In the genomic region with DNA sequence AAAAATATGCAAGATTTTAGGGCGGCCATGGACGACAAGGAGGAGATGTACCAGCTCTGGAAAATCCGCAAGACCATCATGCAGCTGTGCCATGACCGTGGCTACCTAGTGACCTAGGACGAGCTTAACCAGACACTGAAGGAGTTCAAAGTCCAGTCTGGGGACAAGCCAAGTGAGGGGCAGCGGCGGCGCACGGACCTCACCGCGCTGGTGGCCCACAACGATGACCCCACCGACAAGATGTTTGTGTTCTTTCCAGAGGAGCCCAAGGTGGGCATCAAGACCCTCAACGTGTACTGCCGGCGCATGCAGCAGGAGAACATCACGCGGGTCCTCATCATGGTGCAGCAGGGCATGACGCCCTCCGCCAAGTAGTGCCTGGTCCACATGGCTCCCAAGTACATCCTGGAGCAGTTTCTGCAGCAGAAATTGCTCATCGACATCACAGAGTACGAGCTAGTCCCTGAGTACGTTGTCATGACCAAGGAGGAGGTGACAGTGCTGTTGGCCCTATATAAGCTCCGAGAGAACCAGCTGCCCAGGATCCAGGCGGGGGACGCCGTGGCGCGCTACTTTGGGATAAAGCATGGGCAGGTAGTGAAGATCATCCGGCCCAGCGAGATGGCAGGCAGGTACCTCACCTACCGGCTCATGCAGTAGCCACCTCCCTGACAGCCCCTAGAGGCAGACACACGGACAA, we compare ENCODE assay signal across 24 cellular contexts. TPM values are rescaled to one million over a fixed set of nuclear protein-coding genes. Genes with fewer than 3 reads are reported as not detected.
DNase-seq lines count a peak whose midpoint lies in the region; ATAC-seq and TF ChIP-seq lines count a peak whose summit lies in the region.
"Had no signal": no experiment of that assay in that cellular context is flagged by ENCODE, and none has a peak within 500 bp of the region (broad histone marks: within the 10 kb centered on the region; RNA-seq: fewer than 3 reads in every experiment).

No MANE protein-coding gene starts in this region.

- H3K79me2 ChIP-seq in trophoblast cell (ENCODE audit: control insufficient read depth, insufficient read depth, low read length, poor library complexity) (no peaks in the 10 kb centered on the region), hepatocyte (no peaks in the 10 kb centered on the region)

- H3K36me3 Mint-ChIP-seq in glutamatergic neuron (ENCODE audit: unreplicated experiment) (peaks cover 16% of the 10 kb centered on the region), MCF 10A (ENCODE audit: insufficient read depth, unreplicated experiment) (no peaks in the 10 kb centered on the region)
- H3K36me3 Mint-ChIP-seq: CD8-positive, alpha-beta memory T cell had no signal

- CTCF ChIA-PET in MCF 10A (lab: Yijun Ruan, JAX) = no interaction called here

- no TSS peak for BruUV-seq in MCF 10A (replicated peaks; lab: Mats Ljungman, UMichigan)

- peaks cover 17 to 22% of the 10 kb centered on the region in 2 donors for H3K9me3 Mint-ChIP-seq in stimulated activated naive CD8-positive, alpha-beta T cell treated with anti-CD3 and anti-CD28 coated beads, Interleukin-15, amount 100 ng/mL, for 72 hours
- peaks cover 6% of the 10 kb centered on the region for H3K9me3 Mint-ChIP-seq in glutamatergic neuron (ENCODE audit: unreplicated experiment)
- no peaks in the 10 kb centered on the region for H3K9me3 Mint-ChIP-seq in MCF 10A (ENCODE audit: unreplicated experiment)

- no peaks in the 10 kb centered on the region for H3K36me3 ChIP-seq in lung (ENCODE audit: control insufficient read depth in 2 of 2, insufficient read depth in 2 of 2, low read length in 2 of 2)
- no peaks in the 10 kb centered on the region for H3K36me3 ChIP-seq in trophoblast cell (ENCODE audit: control insufficient read depth in 1 of 2, insufficient read depth in 2 of 2, low read length in 2 of 2)
- H3K36me3 ChIP-seq in hepatocyte (replicated peaks; ENCODE audit: insufficient read depth, low read depth) = no peaks in the 10 kb centered on the region
- H3K36me3 ChIP-seq: BE2C; BLaER1 treated with 17β-estradiol and CSF1 and Interleukin-3, amounts not matched to agents 10 nM and 100 nM; HAP-1 had no signal

- DNase-seq in stimulated activated naive CD8-positive, alpha-beta T cell treated with anti-CD3 and anti-CD28 coated beads, Interleukin-15, amount 100 ng/mL, for 72 hours = no peak
- no peak for DNase-seq in stimulated activated naive CD8-positive, alpha-beta T cell treated with anti-CD3 and anti-CD28 coated beads, Interleukin-15, Interleukin-2, amounts not matched to agents 100 U/mL and 50 U/mL, for 24 hours
- no peak for DNase-seq in lung (ENCODE audit: low spot score)
- DNase-seq in trophoblast cell = no peak
- no peak for DNase-seq in glutamatergic neuron
- DNase-seq in hepatocyte (ENCODE audit: low spot score) = no peak
- DNase-seq in MCF 10A (ENCODE audit: unreplicated experiment) = no peak
- DNase-seq: 8988T; ACHN; AML-193; BE2C; CD4-positive, alpha-beta T cell; CD8-positive, alpha-beta memory T cell; DMS 273 treated with DMSO at 0.1 percent for 48 hours; DMS79; EL; GDM1; GOT3; HFFc6 had no signal

- H2AFZ ChIP-seq in trophoblast cell (ENCODE audit: insufficient read depth, low read length, poor library complexity) (no peak overlapping the region), hepatocyte (no peak overlapping the region)

- no peaks in the 10 kb centered on the region for H3K79me1 ChIP-seq in trophoblast cell (ENCODE audit: low read length)

- no peaks in the 10 kb centered on the region for H3K4me1 Mint-ChIP-seq in stimulated activated naive CD8-positive, alpha-beta T cell treated with anti-CD3 and anti-CD28 coated beads, Interleukin-15, amount 100 ng/mL, for 72 hours
- peaks cover 6% of the 10 kb centered on the region for H3K4me1 Mint-ChIP-seq in glutamatergic neuron (ENCODE audit: low read depth, unreplicated experiment)
- no peaks in the 10 kb centered on the region for H3K4me1 Mint-ChIP-seq in MCF 10A (ENCODE audit: insufficient read depth, unreplicated experiment)
- H3K4me1 Mint-ChIP-seq: CD8-positive, alpha-beta memory T cell had no signal

- H3K9ac ChIP-seq in trophoblast cell (ENCODE audit: low read length) = no peak overlapping the region
- H3K9ac ChIP-seq: BLaER1 treated with 17β-estradiol and CSF1 and Interleukin-3, amounts not matched to agents 10 nM and 100 nM had no signal

- no peak overlapping the region for H3K14ac ChIP-seq in trophoblast cell (ENCODE audit: low read length)

- no peak overlapping the region for H4K91ac ChIP-seq in trophoblast cell (ENCODE audit: low read depth, low read length)

- H2AK5ac ChIP-seq in trophoblast cell (ENCODE audit: low read length) = no peak overlapping the region

- H4K12ac ChIP-seq in trophoblast cell (ENCODE audit: low read depth, low read length) = no peak overlapping the region

- no peak overlapping the region for H3K4ac ChIP-seq in trophoblast cell (ENCODE audit: low read depth, low read length)

- H4K20me1 ChIP-seq in hepatocyte (ENCODE audit: insufficient read depth, poor library complexity, severe bottlenecking) = no peaks in the 10 kb centered on the region
- H4K20me1 ChIP-seq: BLaER1 treated with 17β-estradiol and CSF1 and Interleukin-3, amounts not matched to agents 10 nM and 100 nM had no signal

- H3K27me3 ChIP-seq in lung (ENCODE audit: control insufficient read depth, insufficient read depth) = no peaks in the 10 kb centered on the region
- no peaks in the 10 kb centered on the region for H3K27me3 ChIP-seq in trophoblast cell (ENCODE audit: insufficient read depth, low read length)
- H3K27me3 ChIP-seq in hepatocyte = no peaks in the 10 kb centered on the region
- H3K27me3 ChIP-seq: BLaER1 treated with 17β-estradiol and CSF1 and Interleukin-3, amounts not matched to agents 10 nM and 100 nM had no signal

- no peak overlapping the region for H4K8ac ChIP-seq in trophoblast cell (ENCODE audit: low read depth, low read length)

- no peak for TF ChIP-seq CTCF in lung (IDR thresholded peaks at IDR 0.05; ENCODE audit: control extremely low read depth, extremely low read depth)
- TF ChIP-seq CTCF in glutamatergic neuron (IDR thresholded peaks at IDR 0.05; ENCODE audit: partially characterized antibody, unreplicated experiment) = no peak
- TF ChIP-seq CTCF in hepatocyte (IDR thresholded peaks at IDR 0.05; ENCODE audit: poor library complexity) = no peak
- TF ChIP-seq CTCF in MCF 10A (IDR thresholded peaks at IDR 0.05; ENCODE audit: unreplicated experiment) = no peak

- no peaks in the 10 kb centered on the region for H3K27me3 Mint-ChIP-seq in stimulated activated naive CD8-positive, alpha-beta T cell treated with anti-CD3 and anti-CD28 coated beads, Interleukin-15, amount 100 ng/mL, for 72 hours
- H3K27me3 Mint-ChIP-seq in glutamatergic neuron (ENCODE audit: unreplicated experiment) = peaks cover 2% of the 10 kb centered on the region
- H3K27me3 Mint-ChIP-seq in MCF 10A (ENCODE audit: insufficient read depth, unreplicated experiment) = no peaks in the 10 kb centered on the region

- peak; percentile 33 for ATAC-seq in stimulated activated naive CD8-positive, alpha-beta T cell treated with anti-CD3 and anti-CD28 coated beads, Interleukin-15, amount 100 ng/mL, for 72 hours
- no peak for ATAC-seq in stimulated activated naive CD8-positive, alpha-beta T cell treated with anti-CD3 and anti-CD28 coated beads, Interleukin-15, Interleukin-2, amounts not matched to agents 100 U/mL and 50 U/mL, for 24 hours
- peak; percentile 6 for ATAC-seq in lung (ENCODE audit: insufficient read depth, low FRiP score)
- ATAC-seq: A549, GM12878 had no signal

- POLR2A ChIA-PET in MCF 10A (lab: Yijun Ruan, JAX) = no interaction called here

- WGBS in lung, 2 donors = 97 to 98% methylated on average over 32 to 33 of the region's 33 CpGs
- WGBS in trophoblast cell (ENCODE audit: extremely low coverage, insufficient coverage, insufficient read length) = no CpG with 5 or more reads among the region's 33 CpGs
- 97% methylated on average over 33 of the region's 33 CpGs for WGBS in hepatocyte (ENCODE audit: low lambda C conversion rate, missing lambda C conversion rate)

- intact Hi-C loops in MCF 10A (cut with micrococcal nuclease) = no loop called here

- H2BK5ac ChIP-seq in trophoblast cell (ENCODE audit: low read depth, low read length, poor library complexity) = no peak overlapping the region

- no peak overlapping the region for H2BK12ac ChIP-seq in trophoblast cell (ENCODE audit: low read length)

- no peak overlapping the region for H3K18ac ChIP-seq in trophoblast cell (ENCODE audit: low read length)

- H3K4me3 Mint-ChIP-seq in stimulated activated naive CD8-positive, alpha-beta T cell treated with anti-CD3 and anti-CD28 coated beads, Interleukin-15, amount 100 ng/mL, for 72 hours = no peak overlapping the region
- no peak overlapping the region for H3K4me3 Mint-ChIP-seq in glutamatergic neuron (ENCODE audit: unreplicated experiment)
- no peak overlapping the region for H3K4me3 Mint-ChIP-seq in MCF 10A (ENCODE audit: unreplicated experiment)
- H3K4me3 Mint-ChIP-seq: CD14-positive monocyte; CD4-positive, alpha-beta T cell; CD8-positive, alpha-beta memory T cell; HFFc6 had no signal

- peaks cover 0 to 3% of the 10 kb centered on the region in 2 donors for H3K9me3 ChIP-seq in lung (ENCODE audit: control insufficient read depth in 2 of 2, insufficient read depth in 1 of 2, low read length in 1 of 2)
- H3K9me3 ChIP-seq in trophoblast cell (ENCODE audit: insufficient read depth, low read depth, low read length) = peaks cover 5% of the 10 kb centered on the region
- H3K9me3 ChIP-seq in hepatocyte (ENCODE audit: low read depth) = no peaks in the 10 kb centered on the region
- H3K9me3 ChIP-seq: A549, BE2C had no signal

- H3K4me1 ChIP-seq in lung (ENCODE audit: control insufficient read depth in 2 of 2, insufficient read depth in 2 of 2, low read length in 2 of 2) (no peaks in the 10 kb centered on the region), trophoblast cell (ENCODE audit: control insufficient read depth in 1 of 2, insufficient read depth in 2 of 2, low read length in 2 of 2) (no peaks in the 10 kb centered on the region), hepatocyte (ENCODE audit: insufficient read depth) (no peaks in the 10 kb centered on the region)
- H3K4me1 ChIP-seq: A549, BE2C, HAP-1 had no signal

- H3K4me2 ChIP-seq in trophoblast cell (ENCODE audit: low read length) (no peak overlapping the region), hepatocyte (no peak overlapping the region)
- H3K4me2 ChIP-seq: A549; BLaER1 treated with 17β-estradiol and CSF1 and Interleukin-3, amounts not matched to agents 10 nM and 100 nM had no signal

- H3K9me2 ChIP-seq in hepatocyte (replicated peaks; ENCODE audit: insufficient read depth) = no peaks in the 10 kb centered on the region

- no peak overlapping the region for H3K27ac Mint-ChIP-seq in stimulated activated naive CD8-positive, alpha-beta T cell treated with anti-CD3 and anti-CD28 coated beads, Interleukin-15, amount 100 ng/mL, for 72 hours
- no peak overlapping the region for H3K27ac Mint-ChIP-seq in glutamatergic neuron (ENCODE audit: unreplicated experiment)
- no peak overlapping the region for H3K27ac Mint-ChIP-seq in MCF 10A (ENCODE audit: low read depth, unreplicated experiment)
- H3K27ac Mint-ChIP-seq: CD14-positive monocyte; CD4-positive, alpha-beta T cell; CD8-positive, alpha-beta memory T cell; HFFc6 had no signal

- H3K4me3 ChIP-seq in lung (no peak overlapping the region), trophoblast cell (ENCODE audit: low read depth, low read length) (peak overlapping the region; percentile 42), hepatocyte (no peak overlapping the region)
- H3K4me3 ChIP-seq: A549; BLaER1 treated with 17β-estradiol and CSF1 and Interleukin-3, amounts not matched to agents 10 nM and 100 nM; GM12878; HAP-1 had no signal

- no peak overlapping the region for H3K23ac ChIP-seq in trophoblast cell (ENCODE audit: low read length)

- no peak overlapping the region for H3K27ac ChIP-seq in lung (ENCODE audit: low read depth in 1 of 2, low read length in 1 of 2)
- no peak overlapping the region for H3K27ac ChIP-seq in trophoblast cell (ENCODE audit: low read depth, low read length)
- H3K27ac ChIP-seq in hepatocyte = no peak overlapping the region
- H3K27ac ChIP-seq: A549; BLaER1 treated with 17β-estradiol and CSF1 and Interleukin-3, amounts not matched to agents 10 nM and 100 nM had no signal

- no peak overlapping the region for H2BK120ac ChIP-seq in trophoblast cell (ENCODE audit: insufficient read depth, low read length, poor library complexity)

RNA-seq across cellular contexts. Expression of a gene that starts 43.5 kb away (rescaled TPM):
- total RNA-seq in lung = 10 to 100 TPM; 14.2 to 27.1 TPM
- 1 to 10 TPM; 3.4 to 4.0 TPM for polyA plus RNA-seq in lung
- 8.1 and 8.4 TPM in 2 replicates for polyA plus RNA-seq in trophoblast cell (2013)
- total RNA-seq in glutamatergic neuron (ENCODE audit: unreplicated experiment) = 60.6 TPM
- 9.7 and 12.3 TPM in 2 replicates for total RNA-seq in hepatocyte
- polyA plus RNA-seq in hepatocyte = 1.7 and 2.0 TPM in 2 replicates
- 30.9 and 37.7 TPM in 2 replicates for total RNA-seq in MCF 10A (2022)
- polyA plus RNA-seq: CD8-positive, alpha-beta memory T cell had no signal
